In genomic region chr3:4573153-4573552, GRCh38 we compare ENCODE assay signal across 23 cellular contexts.
DNase-seq lines count a peak whose midpoint lies in the region; ATAC-seq, FAIRE-seq and TF ChIP-seq lines count a peak whose summit lies in the region.
"Had no signal": no experiment of that assay in that cellular context is flagged by ENCODE, and none has a peak within 500 bp of the region (broad histone marks: within the 10 kb centered on the region; RNA-seq: fewer than 3 reads in every experiment).

No MANE protein-coding gene starts in this region.

- no peaks in the 10 kb centered on the region; a peak in 1 of 5 replicates for H3K27me3 ChIP-seq in K562 (ENCODE audit: control insufficient read depth in 2 of 2, insufficient read depth in 2 of 2, low read length in 2 of 2)
- H3K27me3 ChIP-seq: BLaER1 had no signal

- H3K27ac Mint-ChIP-seq in activated naive CD8-positive, alpha-beta T cell, result peak overlapping the region; percentile 6
- H3K27ac Mint-ChIP-seq in activated naive CD8-positive, alpha-beta T cell treated with anti-CD3 and anti-CD28 coated beads for 36 hours, result no peak overlapping the region
- peak overlapping the region; percentile 27 for H3K27ac Mint-ChIP-seq in nephron progenitor cell
- H3K27ac Mint-ChIP-seq: B cell; CD4-positive, CD25-positive, alpha-beta regulatory T cell; CD8-positive, alpha-beta T cell had no signal

- TF ChIP-seq EP300 in K562 (IDR thresholded peaks at IDR 0.05; ENCODE audit: low read length), result no peak

- H3K36me3 ChIP-seq in K562 (ENCODE audit: control insufficient read depth, insufficient read depth, low read length), result no peaks in the 10 kb centered on the region
- H3K36me3 ChIP-seq: BLaER1, HAP-1 had no signal

- peaks cover 5% of the 10 kb centered on the region for H3K36me3 Mint-ChIP-seq in activated naive CD8-positive, alpha-beta T cell
- H3K36me3 Mint-ChIP-seq in activated naive CD8-positive, alpha-beta T cell treated with anti-CD3 and anti-CD28 coated beads for 36 hours, result no peaks in the 10 kb centered on the region
- peaks cover 48% of the 10 kb centered on the region for H3K36me3 Mint-ChIP-seq in nephron progenitor cell (ENCODE audit: low read depth)
- H3K36me3 Mint-ChIP-seq: CD4-positive, CD25-positive, alpha-beta regulatory T cell; CD8-positive, alpha-beta T cell had no signal

- CTCF ChIA-PET in K562 (lab: Yijun Ruan, JAX; ENCODE audit: low intra/inter-chr PET ratio), result no interaction called here

- H3K9me1 ChIP-seq in K562 (ENCODE audit: control insufficient read depth, insufficient read depth, low read length), result no peaks in the 10 kb centered on the region

- FAIRE-seq in K562 (lab: Jason Lieb, UNC), result no peak
- FAIRE-seq: A204.1, D721Med, H54 had no signal

- no peak overlapping the region for H3K27ac ChIP-seq in K562 (ENCODE audit: extremely low read depth, low read depth, low read length)
- H3K27ac ChIP-seq: 22Rv1, BLaER1, C4-2B had no signal

- H4K20me1 ChIP-seq in K562 (replicated peaks; ENCODE audit: control insufficient read depth, insufficient read depth, low read length), result no peaks in the 10 kb centered on the region

- no peak for TF ChIP-seq RAD21 in K562 (CRISPR knock-in tag; conservative IDR thresholded peaks at IDR 0.05 in 1 of 2, IDR thresholded peaks at IDR 0.05 in 1 of 2)

- H3K4me1 Mint-ChIP-seq in activated naive CD8-positive, alpha-beta T cell (ENCODE audit: low read depth), result peaks cover 17% of the 10 kb centered on the region
- peaks cover 9% of the 10 kb centered on the region for H3K4me1 Mint-ChIP-seq in activated naive CD8-positive, alpha-beta T cell treated with anti-CD3 and anti-CD28 coated beads for 36 hours
- H3K4me1 Mint-ChIP-seq in nephron progenitor cell, result peaks cover 87% of the 10 kb centered on the region

- ATAC-seq in K562 (0 out of 3 replicates have a peak, but pooled peaks have one; percentile 18), HG03095 (IDR thresholded peaks at IDR 0.05; ENCODE audit: unreplicated experiment) (no peak)
- ATAC-seq: CD8-positive, alpha-beta T cell had no signal

- 84% methylated on average over 2 of the region's 2 CpGs for WGBS in K562 (ENCODE audit: insufficient coverage, low coverage, missing lambda C conversion rate)

- no peak for DNase-seq in activated naive CD8-positive, alpha-beta T cell treated with anti-CD3 and anti-CD28 coated beads for 36 hours
- DNase-seq in K562 (ENCODE audit: extremely low read depth in 1 of 4, low spot score in 3 of 4), result no peak
- DNase-seq in nephron progenitor cell, result no peak
- no peak for DNase-seq in activated CD4-positive, CD25-positive, alpha-beta regulatory T cell (lab: John Stamatoyannopoulos, UW)
- DNase-seq in NCI-H526 (lab: John Stamatoyannopoulos, UW), result no peak
- DNase-seq in amygdala (lab: John Stamatoyannopoulos, UW), result no peak
- DNase-seq: CD4-positive, CD25-positive, alpha-beta regulatory T cell; CD8-positive, alpha-beta T cell; DMS 273 treated with DMSO at 0.1 percent for 48 hours; DMS79; EL; GDM1; GOT3 had no signal

- H3K4me3 Mint-ChIP-seq in activated naive CD8-positive, alpha-beta T cell, result no peak overlapping the region
- no peak overlapping the region for H3K4me3 Mint-ChIP-seq in activated naive CD8-positive, alpha-beta T cell treated with anti-CD3 and anti-CD28 coated beads for 36 hours
- H3K4me3 Mint-ChIP-seq in nephron progenitor cell, result no peak overlapping the region
- H3K4me3 Mint-ChIP-seq: B cell; CD4-positive, CD25-positive, alpha-beta regulatory T cell; CD8-positive, alpha-beta T cell had no signal

- no peak overlapping the region for H3K9ac ChIP-seq in K562 (ENCODE audit: insufficient read depth in 1 of 2, low read depth in 2 of 2, low read length in 2 of 2)
- H3K9ac ChIP-seq: BLaER1 had no signal

- H3K79me2 ChIP-seq in K562 (ENCODE audit: control insufficient read depth, insufficient read depth, low read length), result no peaks in the 10 kb centered on the region

- in situ Hi-C loops in K562 (cut with MboI), result no loop called here

- BruUV-seq in K562 (replicated peaks; lab: Mats Ljungman, UMichigan), result no TSS peak

- H3K9me3 Mint-ChIP-seq in activated naive CD8-positive, alpha-beta T cell (ENCODE audit: low read depth), result no peaks in the 10 kb centered on the region
- no peaks in the 10 kb centered on the region for H3K9me3 Mint-ChIP-seq in activated naive CD8-positive, alpha-beta T cell treated with anti-CD3 and anti-CD28 coated beads for 36 hours
- no peaks in the 10 kb centered on the region for H3K9me3 Mint-ChIP-seq in nephron progenitor cell
- H3K9me3 Mint-ChIP-seq: CD4-positive, CD25-positive, alpha-beta regulatory T cell; CD8-positive, alpha-beta T cell had no signal

- no peaks in the 10 kb centered on the region for H3K27me3 Mint-ChIP-seq in activated naive CD8-positive, alpha-beta T cell
- no peaks in the 10 kb centered on the region for H3K27me3 Mint-ChIP-seq in activated naive CD8-positive, alpha-beta T cell treated with anti-CD3 and anti-CD28 coated beads for 36 hours
- no peaks in the 10 kb centered on the region for H3K27me3 Mint-ChIP-seq in nephron progenitor cell (ENCODE audit: low read depth, poor library complexity)
- H3K27me3 Mint-ChIP-seq: B cell; CD4-positive, CD25-positive, alpha-beta regulatory T cell had no signal

- H2AFZ ChIP-seq in K562 (ENCODE audit: low read depth, low read length), result no peak overlapping the region

- H3K4me1 ChIP-seq in K562 (replicated peaks in 1 of 2; ENCODE audit: control insufficient read depth in 2 of 2, insufficient read depth in 2 of 2, low read length in 2 of 2), result peaks cover 3 to 9% of the 10 kb centered on the region in 2 experiments; a peak in 2 of 5 replicates
- H3K4me1 ChIP-seq: BLaER1 had no signal

- TF ChIP-seq POLR2A in K562 (conservative IDR thresholded peaks at IDR 0.05), result no peak

- H3K4me2 ChIP-seq in K562 (ENCODE audit: insufficient read depth, low read length), result no peak overlapping the region
- H3K4me2 ChIP-seq: BLaER1 had no signal

- no peaks in the 10 kb centered on the region for H3K9me3 ChIP-seq in K562 (replicated peaks; ENCODE audit: control insufficient read depth, insufficient read depth, low read depth, low read length)
- H3K9me3 ChIP-seq: BLaER1, HAP-1 had no signal

- POLR2A ChIA-PET in K562 (lab: Yijun Ruan, JAX), result no interaction called here

- TF ChIP-seq CTCF in K562 (IDR thresholded peaks at IDR 0.05 in 2 of 3, conservative IDR thresholded peaks at IDR 0.05 in 1 of 3; ENCODE audit: insufficient read depth in 2 of 3, low read depth in 1 of 3, low read length in 3 of 3), result no peak
- TF ChIP-seq CTCF in nephron progenitor cell (IDR thresholded peaks at IDR 0.05), result no peak

- intact Hi-C loops in K562 (cut with micrococcal nuclease), result no loop called here

- no peak overlapping the region for H3K4me3 ChIP-seq in K562
- H3K4me3 ChIP-seq: BLaER1, HAP-1 had no signal

TF ChIP-seq in K562, 482 proteins besides CTCF, POLR2A, EP300 and RAD21 (continues in another document):
- TF ChIP-seq, protein P1, sequence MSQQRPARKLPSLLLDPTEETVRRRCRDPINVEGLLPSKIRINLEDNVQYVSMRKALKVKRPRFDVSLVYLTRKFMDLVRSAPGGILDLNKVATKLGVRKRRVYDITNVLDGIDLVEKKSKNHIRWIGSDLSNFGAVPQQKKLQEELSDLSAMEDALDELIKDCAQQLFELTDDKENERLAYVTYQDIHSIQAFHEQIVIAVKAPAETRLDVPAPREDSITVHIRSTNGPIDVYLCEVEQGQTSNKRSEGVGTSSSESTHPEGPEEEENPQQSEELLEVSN (IDR thresholded peaks at IDR 0.05; ENCODE audit: borderline replicate concordance in 1 of 2, extremely low read depth in 1 of 2, insufficient read depth in 1 of 2, insufficient read length in 1 of 2, low read depth in 1 of 2, low read length in 1 of 2, poor library complexity in 1 of 2, severe bottlenecking in 1 of 2), result no peak
- TF ChIP-seq ARID1B (IDR thresholded peaks at IDR 0.05) (no peak), CBFB (CRISPR knock-in tag; IDR thresholded peaks at IDR 0.05) (no peak), PKNOX1 (IDR thresholded peaks at IDR 0.05) (peak; percentile 90), GMEB1 (CRISPR knock-in tag; IDR thresholded peaks at IDR 0.05) (no peak), MEIS2 (IDR thresholded peaks at IDR 0.05; ENCODE audit: partially characterized antibody) (peak; percentile 90)
- TF ChIP-seq, protein P2, sequence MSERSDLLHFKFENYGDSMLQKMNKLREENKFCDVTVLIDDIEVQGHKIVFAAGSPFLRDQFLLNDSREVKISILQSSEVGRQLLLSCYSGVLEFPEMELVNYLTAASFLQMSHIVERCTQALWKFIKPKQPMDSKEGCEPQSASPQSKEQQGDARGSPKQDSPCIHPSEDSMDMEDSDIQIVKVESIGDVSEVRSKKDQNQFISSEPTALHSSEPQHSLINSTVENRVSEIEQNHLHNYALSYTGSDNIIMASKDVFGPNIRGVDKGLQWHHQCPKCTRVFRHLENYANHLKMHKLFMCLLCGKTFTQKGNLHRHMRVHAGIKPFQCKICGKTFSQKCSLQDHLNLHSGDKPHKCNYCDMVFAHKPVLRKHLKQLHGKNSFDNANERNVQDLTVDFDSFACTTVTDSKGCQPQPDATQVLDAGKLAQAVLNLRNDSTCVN (CRISPR knock-in tag; IDR thresholded peaks at IDR 0.05), result no peak
